In genomic region chr4:9916937-9917336, GRCh38 we compare ENCODE assay signal across 21 cellular contexts.
"Had no signal": no experiment of that assay in that cellular context is flagged by ENCODE, and none has a peak within 500 bp of the region (broad histone marks: within the 10 kb centered on the region; RNA-seq: fewer than 3 reads in every experiment).

No MANE protein-coding gene starts in this region.

- H3K36me3 ChIP-seq: SJSA1 had no signal

- DNase-seq: activated CD4-positive, alpha-beta T cell treated with anti-CD3 and anti-CD28 coated beads, Interleukin-2, amount 10 ng/mL, durations not matched to agents 7 days and 5 days; activated CD4-positive, alpha-beta T cell treated with anti-CD3 and anti-CD28 coated beads, Interleukin-2, amount 50 U/mL, for 48 hours; activated CD8-positive, alpha-beta T cell treated with anti-CD3 and anti-CD28 coated beads, Interleukin-2, amount 10 ng/mL, durations not matched to agents 7 days and 5 days; activated gamma-delta T cell; activated naive CD4-positive, alpha-beta T cell treated with Interleukin-2 at 50 U/mL for 16 hours; activated naive CD8-positive, alpha-beta T cell treated with anti-CD3 and anti-CD28 coated beads, Interleukin-2, amount 10 ng/mL, durations not matched to agents 7 days and 5 days; activated T-cell treated with anti-CD3 and anti-CD28 coated beads, Interleukin-2, amount 50 U/mL, for 24 hours; central memory CD4-positive, alpha-beta T cell; MM.1S; MV-4-11; NCI-H1092; NCI-H1436 treated with DMSO at 0.1 percent for 48 hours; NCI-H2029; NCI-H345; NCI-H748 treated with DMSO at 0.1 percent for 48 hours; NK-92 treated with Interleukin-12 subunit alpha and Interleukin-12 subunit beta, amount 100 ng/mL, for 24 hours; PC-9; SHP77 treated with DMSO at 0.1 percent for 48 hours; SK-N-SH had no signal

- ATAC-seq: activated CD8-positive, alpha-beta T cell treated with anti-CD3 and anti-CD28 coated beads, Interleukin-2, amount 10 ng/mL, durations not matched to agents 7 days and 5 days had no signal

- H3K4me1 ChIP-seq: SJSA1 had no signal

- H3K9me3 ChIP-seq: SJSA1, SK-N-SH had no signal

- H3K27me3 ChIP-seq: SJSA1 had no signal

- H3K27ac ChIP-seq: KMS-11, PC-9, SJSA1 had no signal

- H3K4me3 ChIP-seq: PC-9, SJSA1 had no signal
